Comparison of ENCODE assay signal across 8 cellular contexts in genomic region chr6:31620586-31621319, GRCh38. TPM values are rescaled to one million over a fixed set of nuclear protein-coding genes. Genes with fewer than 3 reads are reported as not detected.
DNase-seq lines count a peak whose midpoint lies in the region; ATAC-seq, FAIRE-seq and TF ChIP-seq lines count a peak whose summit lies in the region.

PRRC2A (plus strand) TSS chr6:31620715; CDS start chr6:31622790, 2,075 bp downstream.

- H3K27ac ChIP-seq in PC-3 (ENCODE audit: low read length) = peak within 1 kb of the TSS; percentile 91
- peak within 1 kb of the TSS; percentile 94 for H3K27ac ChIP-seq in parathyroid adenoma
- H3K27ac ChIP-seq in vagina = peak within 1 kb of the TSS; percentile 95

- DNase-seq in DMS114 treated with DMSO at 0.1 percent for 48 hours (lab: John Stamatoyannopoulos, UW; ENCODE audit: unreplicated experiment) (peak; percentile 82), HTR-8/SVneo (ENCODE audit: insufficient read length, low spot score) (peak; percentile 73), PC-3 (no peak), head of caudate nucleus (peak in 32 of 42 donors; percentile 48 to 98 (median 80)), vagina (ENCODE audit: extremely low spot score in 2 of 2) (peak in 1 of 2 donors; percentile 92)
- peak; percentile 82 for DNase-seq in activated naive CD4-positive, alpha-beta T cell treated with Interleukin-2 at 50 U/mL for 16 hours

- ATAC-seq in GM21390 (IDR thresholded peaks at IDR 0.05; ENCODE audit: unreplicated experiment) (peak; percentile 45), PC-3 (peak; percentile 62)

- no peak for FAIRE-seq in HTR-8/SVneo (lab: Jason Lieb, UNC)

- H3K9me3 ChIP-seq in PC-3 (ENCODE audit: low read length) (no peaks in the 10 kb centered on the region), parathyroid adenoma (ENCODE audit: control insufficient read depth, low read length) (no peaks in the 10 kb centered on the region), vagina (no peaks in the 10 kb centered on the region)

- H3K4me1 ChIP-seq in PC-3 (ENCODE audit: insufficient read depth, low read length) (peaks cover 17% of the 10 kb centered on the region), parathyroid adenoma (peaks cover 12% of the 10 kb centered on the region), vagina (peaks cover 18% of the 10 kb centered on the region)

- H3K9me2 ChIP-seq in PC-3 (replicated peaks; ENCODE audit: low read length) = no peaks in the 10 kb centered on the region

- intact Hi-C loops in PC-3 (cut with micrococcal nuclease) (loop anchor here (1.0 kb wide), 2 partner anchors 32 to 45 kb away; partner anchors contain the start of gene BAG6), head of caudate nucleus (cut with DNase I) (loop anchor here (5.0 kb wide), 2 partner anchors 47 to 78 kb away; partner anchors contain the start of genes CSNK2B, DDX39B and LY6G5B), vagina (cut with DNase I) (no loop called here)

- peaks cover 24% of the 10 kb centered on the region for H4K20me1 ChIP-seq in PC-3 (ENCODE audit: low read length)

- no peaks in the 10 kb centered on the region for H3F3A ChIP-seq in PC-3 (ENCODE audit: low read length, unreplicated experiment)

- no peaks in the 10 kb centered on the region for H3K27me3 ChIP-seq in PC-3 (ENCODE audit: low read length)
- H3K27me3 ChIP-seq in parathyroid adenoma (ENCODE audit: control insufficient read depth, insufficient read depth, low read length) = no peaks in the 10 kb centered on the region
- no peaks in the 10 kb centered on the region for H3K27me3 ChIP-seq in vagina

- peak within 1 kb of the TSS; percentile 99 for H3K4me3 ChIP-seq in PC-3 (ENCODE audit: low read length)
- peak within 1 kb of the TSS; percentile 88 for H3K4me3 ChIP-seq in parathyroid adenoma (ENCODE audit: low read depth, low read length)
- peak within 1 kb of the TSS; percentile 55 to 59 for H3K4me3 ChIP-seq in vagina

- H3K4me2 ChIP-seq in PC-3 (ENCODE audit: low read length) (peak within 1 kb of the TSS; percentile 98), parathyroid adenoma (ENCODE audit: low read length) (peak within 1 kb of the TSS; percentile 88)

- TF ChIP-seq POLR2A in vagina (IDR thresholded peaks at IDR 0.05) = peak in 1 of 2 donors; percentile 74

- POLR2A ChIA-PET in PC-3 (lab: Charles Lee; ENCODE audit: unreplicated experiment) = no interaction called here

- H3K36me3 ChIP-seq in PC-3 (ENCODE audit: low read depth, low read length) (peaks cover 23% of the 10 kb centered on the region), parathyroid adenoma (ENCODE audit: control insufficient read depth, insufficient read depth, low read length) (no peaks in the 10 kb centered on the region), vagina (peaks cover 0 to 26% of the 10 kb centered on the region in 2 donors)

- CTCF ChIA-PET in PC-3 (lab: Charles Lee) = no interaction called here

- H3K9ac ChIP-seq in PC-3 (ENCODE audit: low read length) (peak within 1 kb of the TSS; percentile 99), parathyroid adenoma (peak within 1 kb of the TSS; percentile 79)

- BruUV-seq in PC-3 (replicated peaks; lab: Mats Ljungman, UMichigan) = no TSS peak

- peaks cover 49% of the 10 kb centered on the region for H3K79me2 ChIP-seq in PC-3 (ENCODE audit: low read length)
- H3K79me2 ChIP-seq in parathyroid adenoma = peaks cover 15% of the 10 kb centered on the region

- no peak for TF ChIP-seq CTCF in PC-3 (conservative IDR thresholded peaks at IDR 0.05; ENCODE audit: low read depth, low read length)
- TF ChIP-seq CTCF in parathyroid adenoma (IDR thresholded peaks at IDR 0.05) = no peak
- no peak for TF ChIP-seq CTCF in vagina (IDR thresholded peaks at IDR 0.05)

- H2AFZ ChIP-seq in PC-3 (ENCODE audit: low read length) (peak within 1 kb of the TSS; percentile 83), parathyroid adenoma (peak within 1 kb of the TSS; percentile 79)

RNA-seq across cellular contexts. Expression of gene PRRC2A, which starts in this region (rescaled TPM):
- 123 and 169 TPM in 2 replicates for total RNA-seq in PC-3 (2014; rRNA removed)
- total RNA-seq in vagina = 74.6 TPM
